Comparison of ENCODE assay signal across 1 cellular context in genomic region chr14:89324501-89325298, GRCh38.
TF ChIP-seq lines count a peak whose summit lies in the region.

No MANE protein-coding gene starts in this region.

TF ChIP-seq in H1, 55 proteins besides CTCF, POLR2A, EP300 and RAD21 (continued from another document):
- no peak for TF ChIP-seq CHD7 (IDR thresholded peaks at IDR 0.05; ENCODE audit: insufficient replicate concordance, low read length)
- TF ChIP-seq MAX (IDR thresholded peaks at IDR 0.05), result no peak
- TF ChIP-seq, protein P1, sequence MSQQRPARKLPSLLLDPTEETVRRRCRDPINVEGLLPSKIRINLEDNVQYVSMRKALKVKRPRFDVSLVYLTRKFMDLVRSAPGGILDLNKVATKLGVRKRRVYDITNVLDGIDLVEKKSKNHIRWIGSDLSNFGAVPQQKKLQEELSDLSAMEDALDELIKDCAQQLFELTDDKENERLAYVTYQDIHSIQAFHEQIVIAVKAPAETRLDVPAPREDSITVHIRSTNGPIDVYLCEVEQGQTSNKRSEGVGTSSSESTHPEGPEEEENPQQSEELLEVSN (IDR thresholded peaks at IDR 0.05), result no peak
- no peak for TF ChIP-seq KDM1A (IDR thresholded peaks at IDR 0.05; ENCODE audit: borderline replicate concordance, low read length)
- TF ChIP-seq MAFK (IDR thresholded peaks at IDR 0.05; ENCODE audit: low read depth, low read length), result no peak
- no peak for TF ChIP-seq BRCA1 (IDR thresholded peaks at IDR 0.05; ENCODE audit: low read depth, low read length)
- no peak for TF ChIP-seq CBX5 (IDR thresholded peaks at IDR 0.05; ENCODE audit: low read depth, low read length)
- no peak for TF ChIP-seq TEAD4 (IDR thresholded peaks at IDR 0.05; ENCODE audit: low read depth, low read length)
- no peak for TF ChIP-seq CBX8 (IDR thresholded peaks at IDR 0.05; ENCODE audit: borderline replicate concordance, low read depth, low read length)
- TF ChIP-seq SP4 (IDR thresholded peaks at IDR 0.05; ENCODE audit: low read length), result no peak
- no peak for TF ChIP-seq EGR1 (IDR thresholded peaks at IDR 0.05; ENCODE audit: borderline replicate concordance, low read depth, low read length)
- TF ChIP-seq ASH2L (IDR thresholded peaks at IDR 0.05; ENCODE audit: low read length), result no peak
- no peak for TF ChIP-seq ZNF274 (IDR thresholded peaks at IDR 0.05; ENCODE audit: borderline replicate concordance, extremely low read depth, low read length)
- no peak for TF ChIP-seq TBP (IDR thresholded peaks at IDR 0.05; ENCODE audit: low read depth, low read length)
- no peak for TF ChIP-seq TAF7 (optimal IDR thresholded peaks at IDR 0.05; ENCODE audit: borderline replicate concordance, low read depth, low read length)
